ENCODE assay signal across 28 cellular contexts in the genomic region with DNA sequence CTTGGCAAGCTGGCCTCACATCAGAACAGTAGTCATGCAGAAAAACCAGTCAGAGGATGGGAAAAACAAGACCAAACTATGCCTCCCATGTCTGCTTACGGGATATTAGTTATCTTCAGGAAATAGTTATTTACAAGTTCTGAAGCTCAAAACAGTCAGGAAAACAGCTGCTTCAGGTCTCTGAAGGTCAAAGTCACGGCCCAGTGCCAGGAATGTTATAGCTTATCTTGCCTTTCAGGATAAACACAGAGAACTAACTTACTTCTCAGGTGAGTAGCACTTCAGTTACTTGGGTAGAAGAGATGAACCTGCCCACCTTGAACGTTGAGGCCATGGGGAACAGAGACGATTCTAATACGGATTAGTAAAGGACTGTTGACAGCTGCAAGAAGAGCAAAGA.
"Had no signal": no experiment of that assay in that cellular context is flagged by ENCODE, and none has a peak within 500 bp of the region (broad histone marks: within the 10 kb centered on the region; RNA-seq: fewer than 3 reads in every experiment).

No MANE protein-coding gene starts in this region.

- H3K36me3 ChIP-seq: gastrocnemius medialis, left lung, neutrophil, prostate gland, transverse colon had no signal

- H3K27ac ChIP-seq: epithelial cell of prostate, gastrocnemius medialis, left lung, neutrophil, prostate gland, SK-N-MC, testis, transverse colon had no signal

- H3K27ac Mint-ChIP-seq: activated CD4-positive, alpha-beta memory T cell treated with anti-CD3 and anti-CD28 coated beads, Interleukin-2, amount 10 ng/mL, durations not matched to agents 7 days and 5 days; activated CD4-positive, alpha-beta T cell treated with anti-CD3 and anti-CD28 coated beads, Interleukin-2, amount 10 ng/mL, durations not matched to agents 7 days and 5 days; activated naive CD4-positive, alpha-beta T cell treated with anti-CD3 and anti-CD28 coated beads, Interleukin-2, amount 50 U/mL, for 24 hours; activated naive CD8-positive, alpha-beta T cell treated with anti-CD3 and anti-CD28 coated beads, Interleukin-2, amount 50 U/mL, for 24 hours; activated T-helper 17 cell treated with anti-CD3 and anti-CD28 coated beads, Interleukin-2, amount 50 U/mL, for 72 hours; immature natural killer cell; nephron progenitor cell; WTC11 had no signal

- H3K9me3 ChIP-seq: gastrocnemius medialis, neutrophil, prostate gland, testis, transverse colon had no signal

- H3K27me3 ChIP-seq: gastrocnemius medialis, left lung, neutrophil, testis, transverse colon had no signal

- H3K27me3 Mint-ChIP-seq: activated CD4-positive, alpha-beta memory T cell treated with anti-CD3 and anti-CD28 coated beads, Interleukin-2, amount 10 ng/mL, durations not matched to agents 7 days and 5 days; activated CD4-positive, alpha-beta T cell treated with anti-CD3 and anti-CD28 coated beads, Interleukin-2, amount 10 ng/mL, durations not matched to agents 7 days and 5 days; activated naive CD8-positive, alpha-beta T cell treated with anti-CD3 and anti-CD28 coated beads, Interleukin-2, amount 50 U/mL, for 24 hours; activated T-helper 17 cell treated with anti-CD3 and anti-CD28 coated beads, Interleukin-2, amount 50 U/mL, for 72 hours; central memory CD8-positive, alpha-beta T cell had no signal

- ATAC-seq: activated naive CD8-positive, alpha-beta T cell treated with anti-CD3 and anti-CD28 coated beads, Interleukin-2, amount 50 U/mL, for 24 hours; activated T-cell treated with anti-CD3 and anti-CD28 coated beads, Interleukin-2, amount 50 U/mL, for 4 hours; activated T-helper 17 cell treated with anti-CD3 and anti-CD28 coated beads, Interleukin-2, amount 50 U/mL, for 72 hours; gastrocnemius medialis; left lung; WTC11 had no signal

- DNase-seq: activated CD4-positive, alpha-beta memory T cell treated with anti-CD3 and anti-CD28 coated beads, Interleukin-2, amount 10 ng/mL, durations not matched to agents 7 days and 5 days; activated CD4-positive, alpha-beta T cell treated with anti-CD3 and anti-CD28 coated beads for 1 hour; activated CD4-positive, alpha-beta T cell treated with anti-CD3 and anti-CD28 coated beads, Interleukin-2, amount 10 ng/mL, durations not matched to agents 7 days and 5 days; activated CD8-positive, alpha-beta memory T cell treated with anti-CD3 and anti-CD28 coated beads, Interleukin-2, amount 50 U/mL, for 48 hours; activated gamma-delta T cell treated with Interleukin-2 at 50 U/mL for 16 hours; activated naive CD8-positive, alpha-beta T cell treated with anti-CD3 and anti-CD28 coated beads, Interleukin-2, amount 50 U/mL, for 24 hours; activated T-cell treated with anti-CD3 and anti-CD28 coated beads, Interleukin-2, amount 50 U/mL, for 4 hours; amygdala; dermis blood vessel endothelial cell; effector CD4-positive, alpha-beta T cell; gastrocnemius medialis; hippocampal formation; immature natural killer cell; kidney glomerular epithelial cell; left lung; nephron progenitor cell; stimulated activated naive CD4-positive, alpha-beta T cell treated with Interleukin-2 at 50 U/mL for 16 hours; testis; transverse colon had no signal

- H3K4me1 ChIP-seq: left lung, prostate gland, transverse colon had no signal

- H3K4me3 Mint-ChIP-seq: activated CD4-positive, alpha-beta memory T cell treated with anti-CD3 and anti-CD28 coated beads, Interleukin-2, amount 10 ng/mL, durations not matched to agents 7 days and 5 days; activated CD4-positive, alpha-beta T cell treated with anti-CD3 and anti-CD28 coated beads, Interleukin-2, amount 10 ng/mL, durations not matched to agents 7 days and 5 days; activated naive CD4-positive, alpha-beta T cell treated with anti-CD3 and anti-CD28 coated beads, Interleukin-2, amount 50 U/mL, for 24 hours; activated naive CD8-positive, alpha-beta T cell treated with anti-CD3 and anti-CD28 coated beads, Interleukin-2, amount 50 U/mL, for 24 hours; activated T-cell treated with anti-CD3 and anti-CD28 coated beads, Interleukin-2, amount 50 U/mL, for 4 hours; activated T-helper 17 cell treated with anti-CD3 and anti-CD28 coated beads, Interleukin-2, amount 50 U/mL, for 72 hours; central memory CD8-positive, alpha-beta T cell; immature natural killer cell; nephron progenitor cell; WTC11 had no signal

- H3K4me3 ChIP-seq: gastrocnemius medialis, left lung, lung, prostate gland, SK-N-MC, testis, transverse colon had no signal

- H3K4me1 Mint-ChIP-seq: activated CD4-positive, alpha-beta memory T cell treated with anti-CD3 and anti-CD28 coated beads, Interleukin-2, amount 10 ng/mL, durations not matched to agents 7 days and 5 days; activated CD4-positive, alpha-beta T cell treated with anti-CD3 and anti-CD28 coated beads, Interleukin-2, amount 10 ng/mL, durations not matched to agents 7 days and 5 days; activated naive CD4-positive, alpha-beta T cell treated with anti-CD3 and anti-CD28 coated beads, Interleukin-2, amount 50 U/mL, for 24 hours; activated naive CD8-positive, alpha-beta T cell treated with anti-CD3 and anti-CD28 coated beads, Interleukin-2, amount 50 U/mL, for 24 hours; activated T-helper 17 cell treated with anti-CD3 and anti-CD28 coated beads, Interleukin-2, amount 50 U/mL, for 72 hours; central memory CD8-positive, alpha-beta T cell; immature natural killer cell; nephron progenitor cell; WTC11 had no signal
